In the genomic region with DNA sequence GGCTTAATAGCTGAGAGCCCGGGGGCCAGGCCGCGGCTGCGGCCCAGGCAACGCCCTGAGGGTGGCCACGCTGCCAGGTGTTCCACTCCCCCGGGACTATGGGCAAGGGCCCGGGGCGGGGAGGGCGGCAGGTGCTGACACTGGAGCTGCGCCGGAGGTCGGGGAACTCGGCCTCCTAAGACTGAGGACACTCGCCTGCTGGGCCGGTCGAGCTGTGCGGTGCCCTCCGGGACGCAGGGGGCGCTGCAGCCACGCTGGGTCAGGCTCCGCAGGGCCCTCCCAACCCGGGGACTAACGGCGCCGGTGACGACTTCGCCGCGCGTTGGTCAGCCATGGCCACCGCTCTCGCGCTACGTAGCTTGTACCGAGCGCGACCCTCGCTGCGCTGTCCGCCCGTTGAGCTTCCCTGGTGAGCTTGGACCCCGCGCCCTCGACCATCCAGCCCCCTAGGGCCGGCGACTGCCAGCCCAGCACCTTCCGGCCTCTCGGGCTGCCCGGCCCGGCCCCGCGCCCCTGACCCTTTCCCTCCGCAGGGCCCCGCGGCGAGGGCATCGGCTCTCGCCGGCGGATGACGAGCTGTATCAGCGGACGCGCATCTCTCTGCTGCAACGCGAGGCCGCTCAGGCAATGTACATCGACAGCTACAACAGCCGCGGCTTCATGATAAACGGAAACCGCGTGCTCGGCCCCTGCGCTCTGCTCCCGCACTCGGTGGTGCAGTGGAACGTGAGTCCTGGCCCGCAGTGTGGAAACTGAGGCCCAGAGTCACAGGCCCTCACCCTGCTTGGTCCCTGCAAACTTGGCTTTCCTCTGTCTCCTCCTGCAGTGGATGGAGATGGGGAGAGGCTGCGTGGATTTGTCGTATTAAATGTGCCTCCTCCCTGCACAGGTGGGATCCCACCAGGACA, we compare ENCODE assay signal across 8 cellular contexts. TPM values are rescaled to one million over a fixed set of nuclear protein-coding genes. Genes with fewer than 3 reads are reported as not detected.
DNase-seq lines count a peak whose midpoint lies in the region; ATAC-seq, FAIRE-seq and TF ChIP-seq lines count a peak whose summit lies in the region.

A gene with protein sequence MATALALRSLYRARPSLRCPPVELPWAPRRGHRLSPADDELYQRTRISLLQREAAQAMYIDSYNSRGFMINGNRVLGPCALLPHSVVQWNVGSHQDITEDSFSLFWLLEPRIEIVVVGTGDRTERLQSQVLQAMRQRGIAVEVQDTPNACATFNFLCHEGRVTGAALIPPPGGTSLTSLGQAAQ (plus strand): TSS at position 309 of the 908 bp plus-strand sequence. CDS start 24 bp downstream, at position 333.

- peaks cover 41% of the 10 kb centered on the region for H3K36me3 Mint-ChIP-seq in HFFc6 (ENCODE audit: low read depth)
- peaks cover 6% of the 10 kb centered on the region for H3K36me3 Mint-ChIP-seq in activated naive CD8-positive, alpha-beta T cell

- peak; percentile 93 for TF ChIP-seq CTCF in GM12864 (IDR thresholded peaks at IDR 0.05; ENCODE audit: low read depth, low read length, missing control alignments)
- TF ChIP-seq CTCF in HFFc6 (IDR thresholded peaks at IDR 0.05), result peak; percentile 97
- TF ChIP-seq CTCF in pancreas (IDR thresholded peaks at IDR 0.05), result peak; percentile 94 to 98 (median 96)
- peak; percentile 98 to 99 for TF ChIP-seq CTCF in tibial artery (IDR thresholded peaks at IDR 0.05)

- H3K27me3 ChIP-seq in pancreas, result no peaks in the 10 kb centered on the region
- no peaks in the 10 kb centered on the region for H3K27me3 ChIP-seq in tibial artery

- H3K9me3 ChIP-seq in pancreas (no peaks in the 10 kb centered on the region), tibial artery (no peaks in the 10 kb centered on the region)

- H3K27ac Mint-ChIP-seq in HFFc6, result peak within 1 kb of the TSS; percentile 95
- H3K27ac Mint-ChIP-seq in activated naive CD8-positive, alpha-beta T cell, result peak within 1 kb of the TSS; percentile 96

- intact Hi-C loops in head of caudate nucleus (cut with DNase I), result loop anchor here (5.0 to 10.0 kb wide), 3 partner anchors 35 to 393 kb away; a partner anchor contains a TSS
- intact Hi-C loops in pancreas (cut with DNase I), result loop anchor here in 1 of 3 donors (10.0 kb wide), 1 partner anchor 73 kb away; a partner anchor contains a TSS
- intact Hi-C loops in tibial artery (cut with DNase I; ENCODE audit: low total_unique reads), result loop anchor here (5.0 kb wide), 1 partner anchor 35 kb away; no protein-coding TSS in a partner anchor

- H3K36me3 ChIP-seq in pancreas, result peaks cover 0 to 32% (median 18%) of the 10 kb centered on the region in 3 donors
- peaks cover 24 to 46% (median 32%) of the 10 kb centered on the region in 3 donors for H3K36me3 ChIP-seq in tibial artery

- FAIRE-seq in pancreas (lab: Jason Lieb, UNC), result no peak

- H3K4me1 Mint-ChIP-seq in HFFc6 (ENCODE audit: low read depth), result peaks cover 51% of the 10 kb centered on the region
- H3K4me1 Mint-ChIP-seq in activated naive CD8-positive, alpha-beta T cell (ENCODE audit: low read depth), result peaks cover 47% of the 10 kb centered on the region

- H3K9me3 Mint-ChIP-seq in HFFc6, result no peaks in the 10 kb centered on the region
- H3K9me3 Mint-ChIP-seq in activated naive CD8-positive, alpha-beta T cell (ENCODE audit: low read depth), result no peaks in the 10 kb centered on the region

- H3K4me1 ChIP-seq in pancreas (peaks cover 3 to 28% (median 7%) of the 10 kb centered on the region in 3 donors), tibial artery (peaks cover 0 to 48% (median 39%) of the 10 kb centered on the region in 4 donors)

- 1% methylated on average over 57 to 83 of the region's 83 CpGs for whole genome bisulfite sequencing in pancreas, 2 donors

- peaks cover 8% of the 10 kb centered on the region for H3K27me3 Mint-ChIP-seq in HFFc6 (ENCODE audit: insufficient read depth)
- H3K27me3 Mint-ChIP-seq in activated naive CD8-positive, alpha-beta T cell, result no peaks in the 10 kb centered on the region

- peak within 1 kb of the TSS; percentile 79 for H3K4me3 ChIP-seq in GM12864 (ENCODE audit: low read depth, low read length)
- H3K4me3 ChIP-seq in pancreas, result peak within 1 kb of the TSS; percentile 73 to 95 (median 92)
- H3K4me3 ChIP-seq in tibial artery, result peak within 1 kb of the TSS; percentile 72 to 97

- peak; percentile 80 to 87 (median 82) for ATAC-seq in pancreas

- H3K27ac ChIP-seq in pancreas, result peak within 1 kb of the TSS; percentile 94 to 100 (median 99)
- peak within 1 kb of the TSS; percentile 97 to 98 for H3K27ac ChIP-seq in tibial artery

- peak; percentile 83 for DNase-seq in GM12864 (ENCODE audit: low read depth)
- peak; percentile 91 for DNase-seq in HFFc6
- peak; percentile 83 for DNase-seq in MV-4-11 (lab: John Stamatoyannopoulos, UW)
- peak; percentile 76 for DNase-seq in SKM-1 treated with dmso at 0.1 percent for 144 hours (lab: John Stamatoyannopoulos, UW; ENCODE audit: unreplicated experiment)
- peak; percentile 79 to 97 (median 94) for DNase-seq in head of caudate nucleus
- DNase-seq in pancreas, result peak; percentile 90 to 97 (median 96)
- DNase-seq in tibial artery, result peak; percentile 87 to 95

- H3K4me3 Mint-ChIP-seq in HFFc6, result peak within 1 kb of the TSS; percentile 94
- H3K4me3 Mint-ChIP-seq in activated naive CD8-positive, alpha-beta T cell, result peak within 1 kb of the TSS; percentile 98

RNA-seq across cellular contexts. Expression of the gene that starts here (rescaled TPM):
- total RNA-seq in HFFc6 (2021; fragmentation: NEBNext Ultra II Directional; extraction: Animal tissue kit (Norgen Biotek cat#: 25700)), result 100 to 1,000 TPM; 129 to 164 (median 153) TPM
- total RNA-seq in pancreas, result 10 to 100 TPM; 20.9 to 33.9 (median 30.6) TPM
- 10 to 100 TPM; 63.7 to 72.1 TPM for polyA plus RNA-seq in pancreas

Comparison
In these comparisons a context has a peak if more than half of its experiments do, and no peak if none do; other contexts are left out.
1. Peak in every context shown above with its lines: DNase-seq, ATAC-seq, H3K4me3 ChIP-seq and H3K27ac ChIP-seq.